Comparison of ENCODE assay signal across 26 cellular contexts in the genomic region with DNA sequence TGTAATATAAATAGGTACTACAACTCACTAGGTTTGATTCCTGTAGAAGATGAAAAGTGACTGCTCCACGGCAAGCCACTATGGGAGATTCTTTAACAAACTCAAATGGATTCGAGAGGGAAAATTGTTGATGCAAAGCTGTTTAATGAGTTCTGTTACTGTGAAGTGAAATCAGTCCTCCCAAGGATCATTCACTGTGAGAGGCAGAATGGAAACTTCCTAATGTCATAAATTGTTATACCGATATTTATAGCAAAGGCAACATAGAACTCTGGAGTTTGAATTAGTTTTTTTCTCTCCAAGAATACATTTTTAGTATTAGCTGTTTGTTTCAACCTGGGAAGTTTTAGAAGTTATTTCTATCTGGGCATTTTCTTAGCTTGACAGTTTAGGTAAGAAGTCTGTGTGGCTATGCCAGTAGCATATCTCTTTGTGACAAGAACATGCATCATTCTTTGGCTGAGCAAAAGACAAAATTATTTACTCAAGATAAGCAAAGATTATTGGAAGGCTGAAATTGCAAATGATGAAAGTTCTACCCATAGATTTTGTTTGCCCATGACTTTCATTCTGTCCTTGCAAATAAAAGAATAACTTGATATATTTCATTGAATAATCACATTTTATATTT.
"Had no signal": no experiment of that assay in that cellular context is flagged by ENCODE, and none has a peak within 500 bp of the region (broad histone marks: within the 10 kb centered on the region; RNA-seq: fewer than 3 reads in every experiment).

No MANE protein-coding gene starts in this region.

- H3K27ac ChIP-seq: colonic mucosa, epithelial cell of prostate, esophagus squamous epithelium, gastrocnemius medialis, heart right ventricle, left ventricle myocardium inferior, lower lobe of right lung had no signal

- ATAC-seq: effector memory CD8-positive, alpha-beta T cell; esophagus mucosa; gastrocnemius medialis; heart right ventricle; left cardiac atrium; lower lobe of right lung; mucosa of descending colon had no signal

- H3K36me3 Mint-ChIP-seq: memory B cell had no signal

- H3K27me3 ChIP-seq: colonic mucosa, esophagus squamous epithelium, gastrocnemius medialis, heart right ventricle had no signal

- H3K27ac Mint-ChIP-seq: dendritic cell treated with granulocyte-macrophage colony-stimulating factor and Interleukin-4, amounts not matched to agents 40 ng/mL and 50 ng/mL, for 4 days; effector memory CD8-positive, alpha-beta T cell; endodermal cell; memory B cell had no signal

- H3K4me3 ChIP-seq: colonic mucosa, esophagus squamous epithelium, gastrocnemius medialis, heart right ventricle, left ventricle myocardium inferior, lower lobe of right lung, mucosa of descending colon had no signal

- H3K9me3 ChIP-seq: colonic mucosa, gastrocnemius medialis, lower lobe of right lung, mucosa of descending colon had no signal

- H3K27me3 Mint-ChIP-seq: dendritic cell treated with granulocyte-macrophage colony-stimulating factor and Interleukin-4, amounts not matched to agents 40 ng/mL and 50 ng/mL, for 4 days; effector memory CD8-positive, alpha-beta T cell; memory B cell had no signal

- FAIRE-seq: islet of Langerhans, keratinocyte had no signal

- H3K36me3 ChIP-seq: colonic mucosa, esophagus squamous epithelium, gastrocnemius medialis, heart right ventricle, left ventricle myocardium inferior, lower lobe of right lung had no signal

- H3K4me1 Mint-ChIP-seq: endodermal cell, memory B cell had no signal

- H3K4me1 ChIP-seq: colonic mucosa, esophagus squamous epithelium, gastrocnemius medialis, heart right ventricle, left ventricle myocardium inferior, lower lobe of right lung had no signal

- H3K4me3 Mint-ChIP-seq: dendritic cell treated with granulocyte-macrophage colony-stimulating factor and Interleukin-4, amounts not matched to agents 40 ng/mL and 50 ng/mL, for 4 days; effector memory CD8-positive, alpha-beta T cell; endodermal cell; memory B cell had no signal

- DNase-seq: cerebellar nuclear complex; colonic mucosa; cortex of kidney; effector CD8-positive, alpha-beta T cell; effector memory CD8-positive, alpha-beta T cell; endodermal cell; erythroblast; esophagus squamous epithelium; foreskin fibroblast; foreskin melanocyte; gastrocnemius medialis; glutamatergic neuron; head of caudate nucleus; heart right ventricle; hippocampal formation; left cardiac atrium; left ventricle myocardium inferior; lower lobe of right lung; mesendoderm; mucosa of descending colon had no signal
